In genomic region chr10:11532329-11532728, GRCh38 we compare ENCODE assay signal across 1 cellular context.
TF ChIP-seq lines count a peak whose summit lies in the region.

No MANE protein-coding gene starts in this region.

TF ChIP-seq in K562, 482 proteins besides CTCF, POLR2A, EP300 and RAD21:
- no peak for TF ChIP-seq STAG1 (CRISPR knock-in tag; IDR thresholded peaks at IDR 0.05; ENCODE audit: borderline replicate concordance)
- TF ChIP-seq ZBTB33 (CRISPR knock-in tag; IDR thresholded peaks at IDR 0.05) = 0 out of 2 replicates have a peak, but pooled peaks have one; percentile 52
